ENCODE assay signal across 1 cellular context in genomic region chr3:119662604-119663377, GRCh38.
TF ChIP-seq lines count a peak whose summit lies in the region.

No MANE protein-coding gene starts in this region.

TF ChIP-seq in H1, 55 proteins besides CTCF, POLR2A, EP300 and RAD21:
- no peak for TF ChIP-seq SIRT6 (IDR thresholded peaks at IDR 0.05; ENCODE audit: low read length)
- TF ChIP-seq TEAD4 (IDR thresholded peaks at IDR 0.05; ENCODE audit: low read depth, low read length), result no peak
- TF ChIP-seq RBBP5 (IDR thresholded peaks at IDR 0.05; ENCODE audit: borderline replicate concordance, low read depth, low read length), result no peak
- TF ChIP-seq NANOG (IDR thresholded peaks at IDR 0.05; ENCODE audit: insufficient read depth, low read depth, low read length, poor library complexity, severe bottlenecking), result no peak
- no peak for TF ChIP-seq KDM1A (IDR thresholded peaks at IDR 0.05; ENCODE audit: borderline replicate concordance, low read length)
- TF ChIP-seq CBX5 (IDR thresholded peaks at IDR 0.05; ENCODE audit: low read depth, low read length), result no peak
